ENCODE assay signal across 8 cellular contexts in the genomic region with DNA sequence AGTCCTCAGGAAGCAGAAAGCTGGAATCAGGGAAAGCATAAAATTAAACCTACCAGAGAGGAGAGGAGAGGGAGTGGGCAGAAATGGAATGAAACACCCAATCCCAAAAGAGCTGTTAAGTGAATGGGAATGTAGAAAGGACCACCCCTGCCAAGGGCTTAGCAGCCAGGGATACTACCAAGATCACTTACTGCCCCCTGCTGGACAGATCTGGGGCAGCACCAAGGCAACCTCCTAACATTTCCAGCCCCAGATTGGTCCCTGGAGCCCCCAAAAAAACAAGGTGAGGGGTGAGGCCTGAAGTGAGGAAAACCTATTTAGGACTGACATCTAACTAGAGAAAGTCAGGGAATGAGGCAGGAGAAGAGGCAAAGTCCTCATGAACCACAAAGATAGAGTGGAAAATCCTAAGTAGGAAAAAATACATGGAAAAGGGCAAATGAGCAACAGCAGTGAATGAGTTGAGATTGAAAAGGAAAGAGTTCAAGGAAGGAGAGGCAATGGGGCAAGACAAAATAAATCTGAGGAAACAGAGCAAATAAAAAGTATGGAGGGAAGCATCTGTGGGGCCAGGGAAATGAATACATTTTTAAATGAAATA. TPM values are rescaled to one million over a fixed set of nuclear protein-coding genes. Genes with fewer than 3 reads are reported as not detected.
DNase-seq lines count a peak whose midpoint lies in the region; ATAC-seq and TF ChIP-seq lines count a peak whose summit lies in the region.

No MANE protein-coding gene starts in this region.

- no peak overlapping the region for H3K27ac ChIP-seq in upper lobe of right lung

- H3K36me3 ChIP-seq in upper lobe of right lung = peaks cover 85% of the 10 kb centered on the region

- intact Hi-C loops in upper lobe of right lung (cut with DNase I) = no loop called here

- no peaks in the 10 kb centered on the region for H3K9me3 ChIP-seq in upper lobe of right lung

- peak; percentile 96 for TF ChIP-seq CTCF in upper lobe of right lung (IDR thresholded peaks at IDR 0.05)

- peak; percentile 66 for TF ChIP-seq RAD21 in Ishikawa (IDR thresholded peaks at IDR 0.05; ENCODE audit: low read depth)

- no peak overlapping the region for H3K4me3 ChIP-seq in upper lobe of right lung

- ATAC-seq in upper lobe of right lung (peak; percentile 86), HG03342 (IDR thresholded peaks at IDR 0.05; ENCODE audit: unreplicated experiment) (no peak)

- DNase-seq in DMS53 treated with DMSO at 0.1 percent for 48 hours (lab: John Stamatoyannopoulos, UW; ENCODE audit: unreplicated experiment) = peak; percentile 22
- DNase-seq in SK-N-DZ (ENCODE audit: low spot score) = peak; percentile 58
- DNase-seq in activated naive CD4-positive, alpha-beta T cell treated with Interleukin-2 at 50 U/mL for 16 hours = peak; percentile 83
- DNase-seq in glomerular visceral epithelial cell (ENCODE audit: extremely low spot score) = peak; percentile 58
- peak; percentile 52 for DNase-seq in pons (ENCODE audit: low spot score)
- DNase-seq in upper lobe of right lung = peak; percentile 79

- no peak for TF ChIP-seq EP300 in Ishikawa (IDR thresholded peaks at IDR 0.05; ENCODE audit: borderline replicate concordance)

- H3K27me3 ChIP-seq in upper lobe of right lung = no peaks in the 10 kb centered on the region

- H3K4me1 ChIP-seq in upper lobe of right lung = no peaks in the 10 kb centered on the region

TF ChIP-seq in Ishikawa, 13 proteins besides CTCF, POLR2A, EP300 and RAD21:
- no peak for TF ChIP-seq FOXM1 (IDR thresholded peaks at IDR 0.05; ENCODE audit: borderline replicate concordance, low read depth)
- TF ChIP-seq TAF1 (IDR thresholded peaks at IDR 0.05; ENCODE audit: low read depth) = no peak
- no peak for TF ChIP-seq YY1 (IDR thresholded peaks at IDR 0.05; ENCODE audit: low read depth)
- no peak for TF ChIP-seq EGR1 (IDR thresholded peaks at IDR 0.05)
- no peak for TF ChIP-seq CREB1 (IDR thresholded peaks at IDR 0.05; ENCODE audit: low read depth)
- TF ChIP-seq ZBTB7A (IDR thresholded peaks at IDR 0.05; ENCODE audit: low read depth) = no peak
- TF ChIP-seq, protein P1, sequence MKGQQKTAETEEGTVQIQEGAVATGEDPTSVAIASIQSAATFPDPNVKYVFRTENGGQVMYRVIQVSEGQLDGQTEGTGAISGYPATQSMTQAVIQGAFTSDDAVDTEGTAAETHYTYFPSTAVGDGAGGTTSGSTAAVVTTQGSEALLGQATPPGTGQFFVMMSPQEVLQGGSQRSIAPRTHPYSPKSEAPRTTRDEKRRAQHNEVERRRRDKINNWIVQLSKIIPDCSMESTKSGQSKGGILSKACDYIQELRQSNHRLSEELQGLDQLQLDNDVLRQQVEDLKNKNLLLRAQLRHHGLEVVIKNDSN (IDR thresholded peaks at IDR 0.05) = no peak
- no peak for TF ChIP-seq CEBPB (IDR thresholded peaks at IDR 0.05)
- TF ChIP-seq NFIC (IDR thresholded peaks at IDR 0.05) = no peak
- no peak for TF ChIP-seq TEAD4 (IDR thresholded peaks at IDR 0.05)
- TF ChIP-seq, protein P2, sequence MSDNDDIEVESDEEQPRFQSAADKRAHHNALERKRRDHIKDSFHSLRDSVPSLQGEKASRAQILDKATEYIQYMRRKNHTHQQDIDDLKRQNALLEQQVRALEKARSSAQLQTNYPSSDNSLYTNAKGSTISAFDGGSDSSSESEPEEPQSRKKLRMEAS (IDR thresholded peaks at IDR 0.05) = no peak
- TF ChIP-seq TCF12 (IDR thresholded peaks at IDR 0.05; ENCODE audit: low read depth) = no peak
- TF ChIP-seq, protein P3, sequence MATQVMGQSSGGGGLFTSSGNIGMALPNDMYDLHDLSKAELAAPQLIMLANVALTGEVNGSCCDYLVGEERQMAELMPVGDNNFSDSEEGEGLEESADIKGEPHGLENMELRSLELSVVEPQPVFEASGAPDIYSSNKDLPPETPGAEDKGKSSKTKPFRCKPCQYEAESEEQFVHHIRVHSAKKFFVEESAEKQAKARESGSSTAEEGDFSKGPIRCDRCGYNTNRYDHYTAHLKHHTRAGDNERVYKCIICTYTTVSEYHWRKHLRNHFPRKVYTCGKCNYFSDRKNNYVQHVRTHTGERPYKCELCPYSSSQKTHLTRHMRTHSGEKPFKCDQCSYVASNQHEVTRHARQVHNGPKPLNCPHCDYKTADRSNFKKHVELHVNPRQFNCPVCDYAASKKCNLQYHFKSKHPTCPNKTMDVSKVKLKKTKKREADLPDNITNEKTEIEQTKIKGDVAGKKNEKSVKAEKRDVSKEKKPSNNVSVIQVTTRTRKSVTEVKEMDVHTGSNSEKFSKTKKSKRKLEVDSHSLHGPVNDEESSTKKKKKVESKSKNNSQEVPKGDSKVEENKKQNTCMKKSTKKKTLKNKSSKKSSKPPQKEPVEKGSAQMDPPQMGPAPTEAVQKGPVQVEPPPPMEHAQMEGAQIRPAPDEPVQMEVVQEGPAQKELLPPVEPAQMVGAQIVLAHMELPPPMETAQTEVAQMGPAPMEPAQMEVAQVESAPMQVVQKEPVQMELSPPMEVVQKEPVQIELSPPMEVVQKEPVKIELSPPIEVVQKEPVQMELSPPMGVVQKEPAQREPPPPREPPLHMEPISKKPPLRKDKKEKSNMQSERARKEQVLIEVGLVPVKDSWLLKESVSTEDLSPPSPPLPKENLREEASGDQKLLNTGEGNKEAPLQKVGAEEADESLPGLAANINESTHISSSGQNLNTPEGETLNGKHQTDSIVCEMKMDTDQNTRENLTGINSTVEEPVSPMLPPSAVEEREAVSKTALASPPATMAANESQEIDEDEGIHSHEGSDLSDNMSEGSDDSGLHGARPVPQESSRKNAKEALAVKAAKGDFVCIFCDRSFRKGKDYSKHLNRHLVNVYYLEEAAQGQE (IDR thresholded peaks at IDR 0.05; ENCODE audit: low read depth) = no peak

RNA-seq across cellular contexts. Expression of a gene that starts 11.2 kb away (rescaled TPM):
- polyA plus RNA-seq in SK-N-DZ (2014; cell fraction: cytosol; rRNA removed) = 4.9 and 8.8 TPM in 2 replicates
- 23.0 and 35.3 TPM in 2 replicates for polyA plus RNA-seq in SK-N-DZ (2014; cell fraction: nucleus; rRNA removed)
- 19.5 TPM for total RNA-seq in upper lobe of right lung

RNA-seq across cellular contexts. Expression of a gene that starts 20.8 kb away (rescaled TPM):
- polyA plus RNA-seq in SK-N-DZ (2014; cell fraction: cytosol; rRNA removed) = 50.5 and 67.3 TPM in 2 replicates
- polyA plus RNA-seq in SK-N-DZ (2014; cell fraction: nucleus; rRNA removed) = 28.8 and 38.4 TPM in 2 replicates
- 146 TPM for total RNA-seq in upper lobe of right lung

RNA-seq across cellular contexts. Expression of a gene that starts 35.1 kb away (rescaled TPM):
- polyA plus RNA-seq in SK-N-DZ (2014; cell fraction: cytosol; rRNA removed) = 0.07 TPM in 1 of 2 replicates, not detected in the other
- polyA plus RNA-seq in SK-N-DZ (2014; cell fraction: nucleus; rRNA removed) = 0.08 TPM in 1 of 2 replicates, not detected in the other
- 1.2 TPM for total RNA-seq in upper lobe of right lung

RNA-seq across cellular contexts. Expression of a gene that starts 41.6 kb away (rescaled TPM):
- polyA plus RNA-seq in SK-N-DZ (2014; cell fraction: cytosol; rRNA removed) = not detected in 2 replicates
- not detected in 2 replicates for polyA plus RNA-seq in SK-N-DZ (2014; cell fraction: nucleus; rRNA removed)
- not detected for total RNA-seq in upper lobe of right lung

Comparison
In these comparisons a context has a peak if more than half of its experiments do, and no peak if none do; other contexts are left out.
1. DNase-seq: peak in every context shown above with its lines; median percentile 83 in activated naive CD4-positive, alpha-beta T cell treated with Interleukin-2 at 50 U/mL for 16 hours; 79 in upper lobe of right lung; 58 in SK-N-DZ; 58 in glomerular visceral epithelial cell; 52 in pons; 22 in DMS53 treated with DMSO at 0.1 percent for 48 hours.